Comparison of ENCODE assay signal across 14 cellular contexts in the genomic region with DNA sequence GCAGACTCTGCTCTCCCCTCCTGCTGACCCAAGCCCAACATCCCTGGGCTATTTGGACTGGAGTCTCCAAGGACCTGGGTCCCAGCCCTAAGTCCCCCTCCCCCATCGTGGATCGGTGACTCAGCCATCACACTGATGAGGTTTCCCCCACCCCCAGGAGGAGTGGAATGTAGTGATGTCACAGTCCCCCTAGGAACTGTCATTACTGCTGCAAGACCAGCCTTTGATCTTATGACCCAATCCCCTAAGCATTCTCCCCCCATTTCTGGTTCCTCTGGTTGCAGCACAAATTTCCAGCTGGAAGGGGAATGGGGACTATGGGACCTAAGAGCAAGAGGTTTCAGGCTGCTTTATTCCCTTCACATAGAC.
DNase-seq lines count a peak whose midpoint lies in the region; FAIRE-seq and TF ChIP-seq lines count a peak whose summit lies in the region.
"Had no signal": no experiment of that assay in that cellular context is flagged by ENCODE, and none has a peak within 500 bp of the region (broad histone marks: within the 10 kb centered on the region; RNA-seq: fewer than 3 reads in every experiment).

No MANE protein-coding gene starts in this region.

- no peaks in the 10 kb centered on the region for H3K9me3 ChIP-seq in SJSA1 (replicated peaks)
- H3K9me3 ChIP-seq in stomach smooth muscle (ENCODE audit: control insufficient read depth in 2 of 2, low read length in 2 of 2): no peaks in the 10 kb centered on the region
- H3K9me3 ChIP-seq in kidney (ENCODE audit: control insufficient read depth in 1 of 2, low read length in 2 of 2): no peaks in the 10 kb centered on the region
- H3K9me3 ChIP-seq: esophagus muscularis mucosa, pancreas had no signal

- no peak for FAIRE-seq in kidney (lab: Jason Lieb, UNC)
- FAIRE-seq: pancreas had no signal

- H3K27ac ChIP-seq in SJSA1 (peak overlapping the region; percentile 78), stomach smooth muscle (ENCODE audit: low read length) (peak overlapping the region; percentile 76), kidney (ENCODE audit: low read depth in 2 of 2, low read length in 2 of 2) (no peak overlapping the region)
- H3K27ac ChIP-seq: cardiac muscle cell, pancreas had no signal

- no peak overlapping the region for H3K4me3 ChIP-seq in SJSA1
- no peak overlapping the region for H3K4me3 ChIP-seq in fibroblast of villous mesenchyme (ENCODE audit: low read depth, low read length)
- H3K4me3 ChIP-seq in stomach smooth muscle (ENCODE audit: low read length in 2 of 2): no peak overlapping the region
- H3K4me3 ChIP-seq in kidney (ENCODE audit: low read length in 2 of 2): no peak overlapping the region
- H3K4me3 ChIP-seq: cardiac muscle cell, esophagus muscularis mucosa, pancreas had no signal

- no peak overlapping the region for H3K9ac ChIP-seq in stomach smooth muscle (ENCODE audit: low read length in 2 of 2)
- H3K9ac ChIP-seq in kidney (ENCODE audit: low read length in 2 of 2): no peak overlapping the region

- TF ChIP-seq CTCF in fibroblast of villous mesenchyme (IDR thresholded peaks at IDR 0.05; ENCODE audit: insufficient read depth, low read depth, low read length) (no peak), kidney (IDR thresholded peaks at IDR 0.05; ENCODE audit: borderline replicate concordance, extremely low read depth, insufficient read depth) (no peak)

- H3K27me3 ChIP-seq in SJSA1 (replicated peaks) (no peaks in the 10 kb centered on the region), stomach smooth muscle (ENCODE audit: control insufficient read depth in 1 of 2, insufficient read depth in 2 of 2, low read length in 2 of 2) (no peaks in the 10 kb centered on the region)
- H3K27me3 ChIP-seq: esophagus muscularis mucosa, pancreas had no signal

- H3K36me3 ChIP-seq in SJSA1 (no peaks in the 10 kb centered on the region), stomach smooth muscle (ENCODE audit: control insufficient read depth in 2 of 2, insufficient read depth in 2 of 2, low read length in 2 of 2) (no peaks in the 10 kb centered on the region), kidney (ENCODE audit: control insufficient read depth in 1 of 2, insufficient read depth in 2 of 2, low read length in 2 of 2) (no peaks in the 10 kb centered on the region)
- H3K36me3 ChIP-seq: cardiac muscle cell, esophagus muscularis mucosa, pancreas had no signal

- peak; percentile 40 for DNase-seq in activated CD8-positive, alpha-beta memory T cell treated with anti-CD3 and anti-CD28 coated beads for 24 hours
- no peak for DNase-seq in activated CD8-positive, alpha-beta memory T cell treated with anti-CD3 and anti-CD28 coated beads, Interleukin-2, amount 50 U/mL, for 48 hours
- DNase-seq in SJSA1 (ENCODE audit: low read depth in 1 of 2, low spot score in 2 of 2): peak; percentile 77 to 80
- peak; percentile 26 for DNase-seq in fibroblast of villous mesenchyme (ENCODE audit: low read depth)
- no peak for DNase-seq in dermis blood vessel endothelial cell
- no peak for DNase-seq in kidney
- no peak for DNase-seq in dedifferentiated amniotic fluid mesenchymal stem cell (ENCODE audit: extremely low spot score)
- DNase-seq: activated T-cell treated with anti-CD3 and anti-CD28 coated beads, Interleukin-2, amount 50 U/mL, for 4 hours; left ventricle myocardium superior; stimulated activated CD4-positive, alpha-beta T cell treated with anti-CD3 and anti-CD28 coated beads, Interleukin-2, amount 100 ng/mL, for 48 hours had no signal

- intact Hi-C loops in kidney (cut with DNase I): no loop called here

- H3K4me1 ChIP-seq in SJSA1 (replicated peaks) (peaks cover 22% of the 10 kb centered on the region), stomach smooth muscle (ENCODE audit: control insufficient read depth, insufficient read depth, low read length) (peaks cover 14% of the 10 kb centered on the region), kidney (ENCODE audit: control insufficient read depth in 1 of 2, insufficient read depth in 1 of 2, low read depth in 1 of 2, low read length in 2 of 2) (no peaks in the 10 kb centered on the region)
- H3K4me1 ChIP-seq: pancreas had no signal

Comparison
In these comparisons a context has a peak if more than half of its experiments do, and no peak if none do; other contexts are left out.
1. DNase-seq: peak in activated CD8-positive, alpha-beta memory T cell treated with anti-CD3 and anti-CD28 coated beads for 24 hours (single experiment), SJSA1 (2 of 2) and fibroblast of villous mesenchyme (single experiment); none in activated CD8-positive, alpha-beta memory T cell treated with anti-CD3 and anti-CD28 coated beads, Interleukin-2, amount 50 U/mL, for 48 hours (single experiment), dermis blood vessel endothelial cell (single experiment), kidney (single experiment) and dedifferentiated amniotic fluid mesenchymal stem cell (single experiment).
2. H3K27ac ChIP-seq: peak in SJSA1 (single experiment) and stomach smooth muscle (single experiment); none in kidney (0 of 2).